8 cellular contexts compared by ENCODE assay signal in the genomic region with DNA sequence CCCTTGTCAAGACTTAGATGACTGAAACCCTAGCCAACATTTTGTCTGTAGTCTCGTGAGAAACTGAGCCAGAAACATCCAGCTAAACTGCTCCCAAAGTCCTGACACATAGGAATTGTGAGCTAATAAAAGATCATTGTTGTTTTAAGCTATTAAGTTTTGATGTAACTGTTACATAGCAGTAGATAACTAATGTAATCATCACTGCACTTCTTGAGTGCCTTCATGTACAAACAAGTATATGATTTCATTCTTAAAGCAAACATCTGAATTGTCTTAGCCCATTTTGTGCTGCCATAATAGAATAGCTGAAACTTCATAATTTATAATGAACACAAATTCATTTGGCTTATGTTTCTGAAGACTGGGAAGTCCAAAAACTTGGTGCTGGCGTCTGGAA.
"Had no signal": no experiment of that assay in that cellular context is flagged by ENCODE, and none has a peak within 500 bp of the region (broad histone marks: within the 10 kb centered on the region; RNA-seq: fewer than 3 reads in every experiment).

No MANE protein-coding gene starts in this region.

- H3K36me3 ChIP-seq: HAP-1 had no signal

- ATAC-seq: HCT116, HepG2 had no signal

- DNase-seq: GOT3, H7, KBM-7 had no signal

- H3K4me3 Mint-ChIP-seq: IgD-negative memory B cell had no signal

- H3K36me3 Mint-ChIP-seq: IgD-negative memory B cell had no signal

- H3K27ac ChIP-seq: HL-60 had no signal

- H3K4me3 ChIP-seq: HAP-1 had no signal

- FAIRE-seq: HepG2 had no signal

- H3K4me1 Mint-ChIP-seq: IgD-negative memory B cell had no signal

- H3K27me3 Mint-ChIP-seq: IgD-negative memory B cell had no signal

- H3K27ac Mint-ChIP-seq: IgD-negative memory B cell had no signal
